Comparison of ENCODE assay signal across 30 cellular contexts in the genomic region with DNA sequence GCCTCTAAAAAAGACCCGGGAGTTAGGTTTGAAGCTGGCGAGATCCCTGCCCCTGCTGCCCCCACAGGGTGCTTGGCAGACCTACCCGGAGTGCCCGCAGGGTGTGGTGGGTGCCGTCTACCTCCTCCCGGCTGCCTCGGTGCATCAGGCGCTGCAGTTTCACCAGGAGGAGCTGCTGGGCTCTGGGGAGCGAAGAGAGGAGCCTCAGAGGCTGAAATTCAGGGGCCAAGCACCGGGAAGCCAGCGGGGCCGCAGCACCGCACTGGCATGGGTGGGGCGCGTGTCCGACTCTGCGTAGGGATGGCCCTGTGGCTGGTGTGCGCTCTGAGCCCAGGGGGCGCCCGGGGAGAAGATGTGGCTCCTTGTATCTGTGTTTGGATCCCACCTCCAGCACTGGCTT.
"Had no signal": no experiment of that assay in that cellular context is flagged by ENCODE, and none has a peak within 500 bp of the region (broad histone marks: within the 10 kb centered on the region; RNA-seq: fewer than 3 reads in every experiment).

No MANE protein-coding gene starts in this region.

- H3K27ac Mint-ChIP-seq: activated B cell treated with CpG ODN at 0.5 μM for 24 hours; activated CD4-positive, alpha-beta memory T cell treated with anti-CD3 and anti-CD28 coated beads, Interleukin-2, amount 10 ng/mL, durations not matched to agents 7 days and 5 days; activated T-cell treated with anti-CD3 and anti-CD28 coated beads, Interleukin-2, amount 50 U/mL, for 72 hours; T-helper 17 cell; T-helper 2 cell treated with Interferon-gamma antibody and Interleukin-4, amounts not matched to agents 5 μg/mL and 100 μg/mL, for 36 hours had no signal

- H3K4me1 ChIP-seq: adrenal gland, colonic mucosa, gastroesophageal sphincter had no signal

- H3K9me3 Mint-ChIP-seq: activated CD4-positive, alpha-beta memory T cell treated with anti-CD3 and anti-CD28 coated beads, Interleukin-2, amount 10 ng/mL, durations not matched to agents 7 days and 5 days; activated CD4-positive, alpha-beta T cell treated with anti-CD3 and anti-CD28 coated beads, Interleukin-2, amount 10 ng/mL, durations not matched to agents 7 days and 5 days; activated naive CD4-positive, alpha-beta T cell treated with anti-CD3 and anti-CD28 coated beads, Interleukin-2, amount 10 ng/mL, durations not matched to agents 7 days and 5 days; activated T-cell treated with anti-CD3 and anti-CD28 coated beads, Interleukin-2, amount 50 U/mL, for 24 hours had no signal

- H3K9me3 ChIP-seq: adrenal gland, body of pancreas, colonic mucosa, esophagus squamous epithelium, gastroesophageal sphincter had no signal

- H3K4me3 Mint-ChIP-seq: activated B cell treated with CpG ODN at 0.5 μM for 24 hours; activated CD4-positive, alpha-beta memory T cell treated with anti-CD3 and anti-CD28 coated beads, Interleukin-2, amount 10 ng/mL, durations not matched to agents 7 days and 5 days; activated CD4-positive, alpha-beta T cell treated with anti-CD3 and anti-CD28 coated beads, Interleukin-2, amount 10 ng/mL, durations not matched to agents 7 days and 5 days; activated naive CD4-positive, alpha-beta T cell treated with anti-CD3 and anti-CD28 coated beads, Interleukin-2, amount 10 ng/mL, durations not matched to agents 7 days and 5 days; activated T-cell treated with anti-CD3 and anti-CD28 coated beads, Interleukin-2, amount 50 U/mL, for 24 hours; activated T-cell treated with anti-CD3 and anti-CD28 coated beads, Interleukin-2, amount 50 U/mL, for 72 hours; T-helper 17 cell; T-helper 2 cell treated with Interferon-gamma antibody and Interleukin-4, amounts not matched to agents 5 μg/mL and 100 μg/mL, for 36 hours had no signal

- DNase-seq: activated B cell treated with CpG ODN at 0.5 μM for 24 hours; activated CD4-positive, alpha-beta memory T cell treated with anti-CD3 and anti-CD28 coated beads, Interleukin-2, amount 10 ng/mL, durations not matched to agents 7 days and 5 days; activated CD4-positive, alpha-beta T cell treated with anti-CD3 and anti-CD28 coated beads, Interleukin-2, amount 10 ng/mL, durations not matched to agents 7 days and 5 days; activated CD4-positive, alpha-beta T cell treated with anti-CD3 and anti-CD28 coated beads, Interleukin-2, amount 50 U/mL, for 4 hours; activated CD8-positive, alpha-beta memory T cell treated with anti-CD3 and anti-CD28 coated beads, Interleukin-2, amount 50 U/mL, for 48 hours; activated gamma-delta T cell; activated naive CD4-positive, alpha-beta T cell; activated naive CD4-positive, alpha-beta T cell treated with anti-CD3 and anti-CD28 coated beads, Interleukin-2, amount 10 ng/mL, durations not matched to agents 7 days and 5 days; activated T-cell treated with anti-CD3 and anti-CD28 coated beads for 4 hours; activated T-cell treated with anti-CD3 and anti-CD28 coated beads, Interleukin-2, amount 50 U/mL, for 24 hours; activated T-cell treated with anti-CD3 and anti-CD28 coated beads, Interleukin-2, amount 50 U/mL, for 72 hours; adrenal gland; amygdala; aorta; body of pancreas; caudate nucleus; cerebellar nuclear complex; colonic mucosa; effector CD8-positive, alpha-beta T cell; esophagus squamous epithelium; foreskin melanocyte; T-helper 1 cell; T-helper 17 cell; T1000; WERI-Rb-1 had no signal

- H3K27me3 ChIP-seq: adrenal gland, colonic mucosa had no signal

- H3K27ac ChIP-seq: adrenal gland, body of pancreas, colonic mucosa, epithelial cell of prostate, esophagus squamous epithelium, gastroesophageal sphincter, WERI-Rb-1 had no signal

- H3K4me1 Mint-ChIP-seq: activated B cell treated with CpG ODN at 0.5 μM for 24 hours; activated CD4-positive, alpha-beta memory T cell treated with anti-CD3 and anti-CD28 coated beads, Interleukin-2, amount 10 ng/mL, durations not matched to agents 7 days and 5 days; activated CD4-positive, alpha-beta T cell treated with anti-CD3 and anti-CD28 coated beads, Interleukin-2, amount 10 ng/mL, durations not matched to agents 7 days and 5 days; activated naive CD4-positive, alpha-beta T cell treated with anti-CD3 and anti-CD28 coated beads, Interleukin-2, amount 10 ng/mL, durations not matched to agents 7 days and 5 days had no signal

- ATAC-seq: activated CD4-positive, CD25-positive, alpha-beta regulatory T cell treated with anti-CD3 and anti-CD28 coated beads, Interleukin-2, amount 50 U/mL, for 24 hours; activated naive CD4-positive, alpha-beta T cell treated with anti-CD3 and anti-CD28 coated beads, Interleukin-2, amount 50 U/mL, for 72 hours; activated T-cell treated with anti-CD3 and anti-CD28 coated beads, Interleukin-2, amount 50 U/mL, for 72 hours; body of pancreas; gastroesophageal sphincter; T-helper 17 cell had no signal

- H3K36me3 ChIP-seq: adrenal gland, colonic mucosa, esophagus squamous epithelium, gastroesophageal sphincter, WERI-Rb-1 had no signal

- H3K4me3 ChIP-seq: adrenal gland, body of pancreas, colonic mucosa, esophagus squamous epithelium, gastroesophageal sphincter had no signal

- H3K27me3 Mint-ChIP-seq: activated B cell treated with CpG ODN at 0.5 μM for 24 hours; activated CD4-positive, alpha-beta memory T cell treated with anti-CD3 and anti-CD28 coated beads, Interleukin-2, amount 10 ng/mL, durations not matched to agents 7 days and 5 days; activated CD4-positive, alpha-beta T cell treated with anti-CD3 and anti-CD28 coated beads, Interleukin-2, amount 10 ng/mL, durations not matched to agents 7 days and 5 days; activated naive CD4-positive, alpha-beta T cell treated with anti-CD3 and anti-CD28 coated beads, Interleukin-2, amount 10 ng/mL, durations not matched to agents 7 days and 5 days; activated T-cell treated with anti-CD3 and anti-CD28 coated beads, Interleukin-2, amount 50 U/mL, for 24 hours; T-helper 17 cell had no signal
